Comparison of ENCODE assay signal across 1 cellular context in the genomic region with DNA sequence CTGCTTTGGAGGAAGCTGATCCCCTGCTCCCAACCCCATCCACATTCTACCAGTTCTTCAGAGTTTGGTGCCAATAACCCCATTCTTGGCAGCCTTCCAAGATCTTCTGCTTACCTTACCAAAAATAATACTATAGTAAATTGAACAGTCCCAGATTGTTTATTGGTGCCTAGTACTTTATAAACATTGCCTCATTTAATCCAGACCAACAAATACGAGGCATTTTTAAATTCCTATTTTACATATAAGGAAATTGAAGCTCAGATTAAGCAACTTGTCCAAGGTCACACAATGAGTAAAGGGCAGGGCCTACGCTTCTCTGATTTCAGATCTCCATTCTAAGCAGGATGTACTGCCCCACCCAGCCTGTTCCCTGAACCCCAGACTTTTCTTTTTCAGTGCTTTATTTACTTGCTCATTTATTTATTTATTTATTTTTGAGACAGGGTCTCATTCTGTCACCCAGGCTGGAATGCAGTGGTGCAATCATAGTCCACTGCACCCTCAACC.
A peak's percentile ranks its signal among the peaks of the same experiment; 100 is the strongest.
TF ChIP-seq lines count a peak whose summit lies in the region.

No MANE protein-coding gene starts in this region.

TF ChIP-seq in K562, 482 proteins besides CTCF, POLR2A, EP300 and RAD21:
- TF ChIP-seq PML (IDR thresholded peaks at IDR 0.05; ENCODE audit: low read length) (no peak), ZKSCAN8 (CRISPR knock-in tag; IDR thresholded peaks at IDR 0.05) (no peak), HDAC6 (IDR thresholded peaks at IDR 0.05; ENCODE audit: low read depth, low read length) (no peak), NFIX (CRISPR knock-in tag; IDR thresholded peaks at IDR 0.05; ENCODE audit: low read depth) (peak; percentile 60), DDX20 (tag; IDR thresholded peaks at IDR 0.05; ENCODE audit: low read depth) (no peak), CREBBP (IDR thresholded peaks at IDR 0.05; ENCODE audit: low read depth, low read length) (no peak), TRIM28 (IDR thresholded peaks at IDR 0.05) (no peak), NFIC (IDR thresholded peaks at IDR 0.05) (peak; percentile 87), CBFA2T2 (conservative IDR thresholded peaks at IDR 0.05) (no peak), POLR3G (IDR thresholded peaks at IDR 0.05; ENCODE audit: extremely low read depth, insufficient read length, insufficient replicate concordance) (no peak), ZNF41 (CRISPR knock-in tag; conservative IDR thresholded peaks at IDR 0.05) (no peak), EP400 (IDR thresholded peaks at IDR 0.05) (no peak), TBP (optimal IDR thresholded peaks at IDR 0.05; ENCODE audit: low read depth, low read length) (no peak), ADNP (tag; IDR thresholded peaks at IDR 0.05) (no peak)
- TF ChIP-seq, protein P1, sequence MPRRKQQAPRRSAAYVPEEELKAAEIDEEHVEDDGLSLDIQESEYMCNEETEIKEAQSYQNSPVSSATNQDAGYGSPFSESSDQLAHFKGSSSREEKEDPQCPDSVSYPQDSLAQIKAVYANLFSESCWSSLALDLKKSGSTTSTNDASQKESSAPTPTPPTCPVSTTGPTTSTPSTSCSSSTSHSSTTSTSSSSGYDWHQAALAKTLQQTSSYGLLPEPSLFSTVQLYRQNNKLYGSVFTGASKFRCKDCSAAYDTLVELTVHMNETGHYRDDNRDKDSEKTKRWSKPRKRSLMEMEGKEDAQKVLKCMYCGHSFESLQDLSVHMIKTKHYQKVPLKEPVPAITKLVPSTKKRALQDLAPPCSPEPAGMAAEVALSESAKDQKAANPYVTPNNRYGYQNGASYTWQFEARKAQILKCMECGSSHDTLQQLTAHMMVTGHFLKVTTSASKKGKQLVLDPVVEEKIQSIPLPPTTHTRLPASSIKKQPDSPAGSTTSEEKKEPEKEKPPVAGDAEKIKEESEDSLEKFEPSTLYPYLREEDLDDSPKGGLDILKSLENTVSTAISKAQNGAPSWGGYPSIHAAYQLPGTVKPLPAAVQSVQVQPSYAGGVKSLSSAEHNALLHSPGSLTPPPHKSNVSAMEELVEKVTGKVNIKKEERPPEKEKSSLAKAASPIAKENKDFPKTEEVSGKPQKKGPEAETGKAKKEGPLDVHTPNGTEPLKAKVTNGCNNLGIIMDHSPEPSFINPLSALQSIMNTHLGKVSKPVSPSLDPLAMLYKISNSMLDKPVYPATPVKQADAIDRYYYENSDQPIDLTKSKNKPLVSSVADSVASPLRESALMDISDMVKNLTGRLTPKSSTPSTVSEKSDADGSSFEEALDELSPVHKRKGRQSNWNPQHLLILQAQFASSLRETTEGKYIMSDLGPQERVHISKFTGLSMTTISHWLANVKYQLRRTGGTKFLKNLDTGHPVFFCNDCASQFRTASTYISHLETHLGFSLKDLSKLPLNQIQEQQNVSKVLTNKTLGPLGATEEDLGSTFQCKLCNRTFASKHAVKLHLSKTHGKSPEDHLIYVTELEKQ (CRISPR knock-in tag; IDR thresholded peaks at IDR 0.05): no peak
- TF ChIP-seq, protein P2, sequence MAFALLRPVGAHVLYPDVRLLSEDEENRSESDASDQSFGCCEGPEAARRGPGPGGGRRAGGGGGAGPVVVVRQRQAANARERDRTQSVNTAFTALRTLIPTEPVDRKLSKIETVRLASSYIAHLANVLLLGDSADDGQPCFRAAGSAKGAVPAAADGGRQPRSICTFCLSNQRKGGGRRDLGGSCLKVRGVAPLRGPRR (CRISPR knock-in tag; IDR thresholded peaks at IDR 0.05): no peak
